In genomic region chr5:171398660-171399059, GRCh38 we compare ENCODE assay signal across 4 cellular contexts. TPM values are rescaled to one million over a fixed set of nuclear protein-coding genes. Genes with fewer than 3 reads are reported as not detected.
"Had no signal": no experiment of that assay in that cellular context is flagged by ENCODE, and none has a peak within 500 bp of the region (broad histone marks: within the 10 kb centered on the region; RNA-seq: fewer than 3 reads in every experiment).

No MANE protein-coding gene starts in this region.

RNA-seq across cellular contexts. Expression of gene FGF18, which starts 20.8 kb away (rescaled TPM):
- total RNA-seq: activated CD4-positive, alpha-beta memory T cell treated with anti-CD3 and anti-CD28 coated beads, Interleukin-2, amount 10 ng/mL, durations not matched to agents 7 days and 5 days; body of pancreas; kidney epithelial cell; left lobe of liver had no signal
